ENCODE assay signal across 2 cellular contexts in the genomic region with DNA sequence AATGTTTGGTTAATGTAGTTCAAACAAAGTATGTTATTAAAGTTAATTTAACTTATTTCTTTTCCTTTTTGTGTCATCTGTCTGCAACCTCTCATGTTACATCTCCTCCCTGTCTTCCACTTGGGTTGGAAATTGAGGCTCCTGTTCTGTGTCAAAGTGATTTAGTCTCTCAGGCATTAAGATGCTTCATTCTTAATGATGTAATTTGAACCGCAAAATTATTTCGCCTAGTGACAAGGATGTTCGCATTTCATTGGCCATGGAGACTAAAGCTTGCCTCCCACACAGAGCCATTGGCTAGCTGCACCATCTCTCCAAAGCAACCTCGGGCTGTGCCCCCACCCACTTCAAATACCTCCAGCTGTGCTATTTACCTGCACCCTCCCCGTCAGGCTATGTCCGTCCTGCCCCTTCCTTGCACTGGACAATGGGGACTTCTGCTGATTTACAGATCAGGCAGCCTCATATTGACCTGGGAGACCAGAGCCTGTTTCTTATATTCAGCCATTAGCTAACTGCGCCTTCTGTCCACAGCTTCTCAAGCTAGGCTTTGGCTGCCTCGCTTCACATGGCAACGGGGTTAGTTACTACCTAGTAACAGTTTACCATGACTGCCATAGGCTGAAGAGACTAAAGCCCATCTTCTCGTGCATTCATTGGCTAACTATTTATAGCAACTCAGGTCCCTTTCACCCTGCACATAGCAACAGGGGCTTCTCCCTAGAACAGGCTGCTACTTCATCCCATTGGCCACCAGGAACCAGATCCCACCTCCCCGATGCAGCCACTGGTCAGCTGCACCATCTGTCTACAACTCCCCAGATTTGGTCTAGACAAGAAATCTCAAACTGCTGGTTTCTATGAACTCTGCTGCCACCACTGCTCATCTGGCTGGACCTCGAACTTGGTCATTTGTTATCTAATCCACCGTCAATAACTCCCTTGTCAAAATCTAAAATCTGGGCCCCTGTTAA.
A peak's percentile ranks its signal among the peaks of the same experiment; 100 is the strongest.
TF ChIP-seq lines count a peak whose summit lies in the region.

No MANE protein-coding gene starts in this region.

TF ChIP-seq in H1, 55 proteins besides CTCF, POLR2A, EP300 and RAD21:
- TF ChIP-seq SIX5 (IDR thresholded peaks at IDR 0.05; ENCODE audit: low read depth, low read length): no peak
- TF ChIP-seq NANOG (IDR thresholded peaks at IDR 0.05; ENCODE audit: insufficient read depth, low read depth, low read length, poor library complexity, severe bottlenecking): no peak
- TF ChIP-seq SP1 (IDR thresholded peaks at IDR 0.05; ENCODE audit: low read depth, low read length): peak; percentile 96
- TF ChIP-seq PHF8 (conservative IDR thresholded peaks at IDR 0.05; ENCODE audit: low read depth, low read length): no peak; the same call in 1 of the 2 replicates
- no peak for TF ChIP-seq JUN (IDR thresholded peaks at IDR 0.05; ENCODE audit: low read depth, low read length)
- no peak for TF ChIP-seq CHD1 (IDR thresholded peaks at IDR 0.05; ENCODE audit: low read depth, low read length)
- TF ChIP-seq EGR1 (IDR thresholded peaks at IDR 0.05; ENCODE audit: borderline replicate concordance, low read depth, low read length): no peak
- no peak for TF ChIP-seq KDM5A (IDR thresholded peaks at IDR 0.05; ENCODE audit: low read length)
- no peak for TF ChIP-seq RXRA (IDR thresholded peaks at IDR 0.05; ENCODE audit: insufficient read depth, low read depth, low read length)
- TF ChIP-seq TBP (IDR thresholded peaks at IDR 0.05; ENCODE audit: low read depth, low read length): no peak
- no peak for TF ChIP-seq RNF2 (IDR thresholded peaks at IDR 0.05; ENCODE audit: borderline replicate concordance, low read depth, low read length, missing control alignments, poor library complexity, severe bottlenecking)
- TF ChIP-seq, protein P1, sequence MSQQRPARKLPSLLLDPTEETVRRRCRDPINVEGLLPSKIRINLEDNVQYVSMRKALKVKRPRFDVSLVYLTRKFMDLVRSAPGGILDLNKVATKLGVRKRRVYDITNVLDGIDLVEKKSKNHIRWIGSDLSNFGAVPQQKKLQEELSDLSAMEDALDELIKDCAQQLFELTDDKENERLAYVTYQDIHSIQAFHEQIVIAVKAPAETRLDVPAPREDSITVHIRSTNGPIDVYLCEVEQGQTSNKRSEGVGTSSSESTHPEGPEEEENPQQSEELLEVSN (IDR thresholded peaks at IDR 0.05): no peak
- no peak for TF ChIP-seq SP4 (IDR thresholded peaks at IDR 0.05; ENCODE audit: low read length)
- TF ChIP-seq SAP30 (IDR thresholded peaks at IDR 0.05; ENCODE audit: insufficient read depth, insufficient replicate concordance, low read length): peak; percentile 61
- TF ChIP-seq, protein P2, sequence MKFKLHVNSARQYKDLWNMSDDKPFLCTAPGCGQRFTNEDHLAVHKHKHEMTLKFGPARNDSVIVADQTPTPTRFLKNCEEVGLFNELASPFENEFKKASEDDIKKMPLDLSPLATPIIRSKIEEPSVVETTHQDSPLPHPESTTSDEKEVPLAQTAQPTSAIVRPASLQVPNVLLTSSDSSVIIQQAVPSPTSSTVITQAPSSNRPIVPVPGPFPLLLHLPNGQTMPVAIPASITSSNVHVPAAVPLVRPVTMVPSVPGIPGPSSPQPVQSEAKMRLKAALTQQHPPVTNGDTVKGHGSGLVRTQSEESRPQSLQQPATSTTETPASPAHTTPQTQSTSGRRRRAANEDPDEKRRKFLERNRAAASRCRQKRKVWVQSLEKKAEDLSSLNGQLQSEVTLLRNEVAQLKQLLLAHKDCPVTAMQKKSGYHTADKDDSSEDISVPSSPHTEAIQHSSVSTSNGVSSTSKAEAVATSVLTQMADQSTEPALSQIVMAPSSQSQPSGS (IDR thresholded peaks at IDR 0.05; ENCODE audit: low read length): no peak
- TF ChIP-seq EZH2 (IDR thresholded peaks at IDR 0.05; ENCODE audit: low read depth, low read length, severe bottlenecking): no peak
- TF ChIP-seq KDM1A (IDR thresholded peaks at IDR 0.05; ENCODE audit: borderline replicate concordance, low read length): no peak
- no peak for TF ChIP-seq NRF1 (IDR thresholded peaks at IDR 0.05; ENCODE audit: low read depth, low read length)
- no peak for TF ChIP-seq HDAC2 (IDR thresholded peaks at IDR 0.05; ENCODE audit: borderline replicate concordance in 1 of 2, low read depth in 2 of 2, low read length in 2 of 2)
- 0 out of 2 replicates have a peak, but pooled peaks have one; percentile 15 for TF ChIP-seq YY1 (IDR thresholded peaks at IDR 0.05; ENCODE audit: low read depth, low read length)
- TF ChIP-seq, protein P3, sequence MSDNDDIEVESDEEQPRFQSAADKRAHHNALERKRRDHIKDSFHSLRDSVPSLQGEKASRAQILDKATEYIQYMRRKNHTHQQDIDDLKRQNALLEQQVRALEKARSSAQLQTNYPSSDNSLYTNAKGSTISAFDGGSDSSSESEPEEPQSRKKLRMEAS (IDR thresholded peaks at IDR 0.05): no peak
- peak; percentile 61 for TF ChIP-seq SP2 (IDR thresholded peaks at IDR 0.05; ENCODE audit: low read length)
- no peak for TF ChIP-seq CBX5 (IDR thresholded peaks at IDR 0.05; ENCODE audit: low read depth, low read length)
- no peak for TF ChIP-seq KDM4A (IDR thresholded peaks at IDR 0.05; ENCODE audit: low read depth, low read length, severe bottlenecking)
- TF ChIP-seq SIN3A (conservative IDR thresholded peaks at IDR 0.05 in 1 of 2, IDR thresholded peaks at IDR 0.05 in 1 of 2; ENCODE audit: low read depth in 1 of 2, low read length in 2 of 2): peak in 1 of 2 experiments; percentile 76; a peak in 2 of 4 replicates
- TF ChIP-seq POLR2AphosphoS5 (IDR thresholded peaks at IDR 0.05; ENCODE audit: low read depth, low read length): peak; percentile 20; the same call in 1 of the 2 replicates
- TF ChIP-seq SRF (IDR thresholded peaks at IDR 0.05; ENCODE audit: low read depth, low read length): no peak
- TF ChIP-seq RFX5 (IDR thresholded peaks at IDR 0.05; ENCODE audit: borderline replicate concordance, low read depth, low read length): peak; percentile 88
- no peak for TF ChIP-seq MAFK (IDR thresholded peaks at IDR 0.05; ENCODE audit: low read depth, low read length)
- peak; percentile 86 for TF ChIP-seq CHD2 (IDR thresholded peaks at IDR 0.05; ENCODE audit: low read length)

TF ChIP-seq in liver, 16 proteins besides CTCF, POLR2A, EP300 and RAD21 (continued from another document):
- TF ChIP-seq, protein P4, sequence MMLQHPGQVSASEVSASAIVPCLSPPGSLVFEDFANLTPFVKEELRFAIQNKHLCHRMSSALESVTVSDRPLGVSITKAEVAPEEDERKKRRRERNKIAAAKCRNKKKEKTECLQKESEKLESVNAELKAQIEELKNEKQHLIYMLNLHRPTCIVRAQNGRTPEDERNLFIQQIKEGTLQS (IDR thresholded peaks at IDR 0.05): no peak
- TF ChIP-seq FOXA2 (IDR thresholded peaks at IDR 0.05) (no peak), NR2F2 (IDR thresholded peaks at IDR 0.05) (no peak), YY1 (IDR thresholded peaks at IDR 0.05) (no peak), RXRA (IDR thresholded peaks at IDR 0.05) (no peak), EGR1 (IDR thresholded peaks at IDR 0.05; ENCODE audit: low read depth in 2 of 2) (no peak)
